ENCODE assay signal across 15 cellular contexts in genomic region chr1:87120779-87121178, GRCh38.
DNase-seq lines count a peak whose midpoint lies in the region; FAIRE-seq and TF ChIP-seq lines count a peak whose summit lies in the region.
"Had no signal": no experiment of that assay in that cellular context is flagged by ENCODE, and none has a peak within 500 bp of the region (broad histone marks: within the 10 kb centered on the region; RNA-seq: fewer than 3 reads in every experiment).

No MANE protein-coding gene starts in this region.

- H3K4me1 ChIP-seq in SJCRH30, result peaks cover 12% of the 10 kb centered on the region
- H3K4me1 ChIP-seq: ascending aorta, esophagus muscularis mucosa had no signal

- peak; percentile 20 to 61 for DNase-seq in SJCRH30
- peak; percentile 36 for DNase-seq in germinal center (ENCODE audit: low spot score)
- DNase-seq in activated T-cell treated with anti-CD3 and anti-CD28 coated beads for 4 hours, result no peak
- DNase-seq in globus pallidus (ENCODE audit: low spot score), result no peak
- DNase-seq in HTR-8/SVneo (ENCODE audit: insufficient read length, low spot score), result no peak
- DNase-seq in NCI-H1417 (lab: John Stamatoyannopoulos, UW), result no peak
- DNase-seq: DMS79 treated with DMSO at 0.1 percent for 48 hours, KG1, kidney, naive B cell, NCI-H524 treated with DMSO at 0.1 percent for 48 hours had no signal

- no peak for FAIRE-seq in HTR-8/SVneo (lab: Jason Lieb, UNC)
- FAIRE-seq: kidney had no signal

- TF ChIP-seq CTCF in C4-2B (conservative IDR thresholded peaks at IDR 0.05) (peak; percentile 54), GM12875 (IDR thresholded peaks at IDR 0.05; ENCODE audit: borderline replicate concordance, insufficient read depth, low read depth, low read length) (peak; percentile 54)

- H3K27me3 ChIP-seq in SJCRH30, result no peaks in the 10 kb centered on the region
- H3K27me3 ChIP-seq: ascending aorta, esophagus muscularis mucosa had no signal

- H3K36me3 ChIP-seq in SJCRH30, result no peaks in the 10 kb centered on the region
- H3K36me3 ChIP-seq: ascending aorta, esophagus muscularis mucosa had no signal

- no peaks in the 10 kb centered on the region for H3K9me3 ChIP-seq in SJCRH30 (replicated peaks)
- H3K9me3 ChIP-seq: ascending aorta, esophagus muscularis mucosa had no signal

- no peak overlapping the region for H3K4me3 ChIP-seq in GM12875 (ENCODE audit: low read depth, low read length)
- H3K4me3 ChIP-seq in SJCRH30, result no peak overlapping the region
- H3K4me3 ChIP-seq: ascending aorta, esophagus muscularis mucosa had no signal

- H3K27ac ChIP-seq in C4-2B (no peak overlapping the region), SJCRH30 (no peak overlapping the region)
- H3K27ac ChIP-seq: ascending aorta, esophagus muscularis mucosa had no signal

Comparison
In these comparisons a context has a peak if more than half of its experiments do, and no peak if none do; other contexts are left out.
1. DNase-seq: peak in SJCRH30 (2 of 2) and germinal center (single experiment); none in activated T-cell treated with anti-CD3 and anti-CD28 coated beads for 4 hours (single experiment), globus pallidus (single experiment), HTR-8/SVneo (single experiment) and NCI-H1417 (0 of 3).